Comparison of ENCODE assay signal across 8 cellular contexts in the genomic region with DNA sequence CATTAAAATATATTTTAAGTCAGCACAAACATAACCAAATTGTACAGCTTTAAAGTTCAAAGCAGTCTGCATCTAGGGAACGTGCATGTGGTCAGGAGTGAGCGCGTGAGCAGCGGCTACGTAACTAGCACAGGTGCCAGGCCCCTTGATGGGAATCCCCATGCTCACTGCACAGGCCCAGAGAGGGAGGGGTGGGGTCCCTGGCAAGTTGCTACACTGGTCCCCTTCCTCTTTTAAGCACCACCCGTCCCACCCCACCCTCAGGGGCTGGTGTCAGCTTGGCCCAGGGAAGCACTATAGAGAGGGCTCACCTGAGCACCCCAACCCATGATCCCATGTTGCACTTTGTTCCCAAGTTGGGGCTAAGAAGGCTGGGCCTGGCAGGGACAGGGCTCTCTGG. TPM values are rescaled to one million over a fixed set of nuclear protein-coding genes. Genes with fewer than 3 reads are reported as not detected.
DNase-seq lines count a peak whose midpoint lies in the region; ATAC-seq, FAIRE-seq and TF ChIP-seq lines count a peak whose summit lies in the region.

No MANE protein-coding gene starts in this region.

- peak overlapping the region; percentile 98 for H3K4me2 ChIP-seq in DOHH2 (ENCODE audit: low read length)
- H3K4me2 ChIP-seq in PC-9, result peak overlapping the region; percentile 89

- peaks cover 53% of the 10 kb centered on the region for H3K4me1 ChIP-seq in DOHH2 (ENCODE audit: control insufficient read depth, low read length)
- H3K4me1 ChIP-seq in PC-9 (replicated peaks; ENCODE audit: insufficient read depth), result peaks cover 13% of the 10 kb centered on the region; the same call in 1 of the 2 replicates
- peaks cover 10 to 17% of the 10 kb centered on the region in 2 donors for H3K4me1 ChIP-seq in naive thymus-derived CD4-positive, alpha-beta T cell (ENCODE audit: control insufficient read depth in 2 of 2, insufficient read depth in 2 of 2, low read length in 2 of 2)

- TF ChIP-seq CTCF in DOHH2 (IDR thresholded peaks at IDR 0.05; ENCODE audit: low read depth, low read length, poor library complexity, severe bottlenecking) (no peak), PC-9 (conservative IDR thresholded peaks at IDR 0.05) (no peak)

- peaks cover 0 to 5% (median 0%) of the 10 kb centered on the region in 11 donors for H3K9me3 Mint-ChIP-seq in naive thymus-derived CD4-positive, alpha-beta T cell

- no peak for FAIRE-seq in urothelium cell line (lab: Jason Lieb, UNC)

- H3K4me3 Mint-ChIP-seq in naive thymus-derived CD4-positive, alpha-beta T cell, result peak overlapping the region; percentile 91 to 98 (median 96)

- H2AFZ ChIP-seq in PC-9, result peak overlapping the region; percentile 73; the same call in 1 of the 2 replicates

- DNase-seq in PC-9 (no peak), ecto neural progenitor cell (ENCODE audit: low spot score) (peak; percentile 48), urothelium cell line (ENCODE audit: low spot score) (no peak), A172 (ENCODE audit: low spot score) (no peak)
- DNase-seq in naive thymus-derived CD4-positive, alpha-beta T cell, result peak in 5 of 9 donors; percentile 26 to 84 (median 31)

- H3K27me3 Mint-ChIP-seq in naive thymus-derived CD4-positive, alpha-beta T cell, result no peaks in the 10 kb centered on the region

- no TSS peak for BruUV-seq in PC-9 (replicated peaks; lab: Mats Ljungman, UMichigan)

- no peaks in the 10 kb centered on the region for H3K9me3 ChIP-seq in DOHH2 (ENCODE audit: control insufficient read depth, insufficient read depth, low read length)
- H3K9me3 ChIP-seq in PC-9 (ENCODE audit: insufficient read depth, low read depth), result no peaks in the 10 kb centered on the region
- no peaks in the 10 kb centered on the region for H3K9me3 ChIP-seq in naive thymus-derived CD4-positive, alpha-beta T cell (ENCODE audit: control insufficient read depth in 2 of 3, low read length in 3 of 3)

- peak overlapping the region; percentile 90 for H3K4me3 ChIP-seq in DOHH2 (ENCODE audit: low read length)
- H3K4me3 ChIP-seq in PC-9, result peak overlapping the region; percentile 86
- H3K4me3 ChIP-seq in naive thymus-derived CD4-positive, alpha-beta T cell (ENCODE audit: low read length), result peak overlapping the region; percentile 89

- H3K79me2 ChIP-seq in DOHH2 (ENCODE audit: control insufficient read depth, low read length), result peaks cover 31% of the 10 kb centered on the region
- H3K79me2 ChIP-seq in PC-9 (ENCODE audit: low read depth), result peaks cover 9% of the 10 kb centered on the region

- POLR2A ChIA-PET in PC-9 (lab: Charles Lee; ENCODE audit: unreplicated experiment), result no interaction called here
- POLR2A ChIA-PET in naive thymus-derived CD4-positive, alpha-beta T cell (lab: Charles Lee), result interaction anchor here (0.6 to 1.5 kb wide), 3 partner anchors 44 to 62 kb away, joined by 3 to 5 read pairs (median 3); a partner anchor contains a TSS

- H3K4me1 Mint-ChIP-seq in naive thymus-derived CD4-positive, alpha-beta T cell, result peaks cover 6 to 30% (median 25%) of the 10 kb centered on the region in 7 donors

- peaks cover 0 to 15% (median 0%) of the 10 kb centered on the region in 5 donors for H3K36me3 Mint-ChIP-seq in naive thymus-derived CD4-positive, alpha-beta T cell

- intact Hi-C loops in PC-9 (cut with micrococcal nuclease; ENCODE audit: unreplicated experiment), result loop anchor here (1.0 to 5.0 kb wide), 3 partner anchors 62 to 182 kb away; a partner anchor contains a TSS
- intact Hi-C loops in naive thymus-derived CD4-positive, alpha-beta T cell (cut with micrococcal nuclease), result loop anchor here (1.0 to 5.0 kb wide), 7 partner anchors 21 to 203 kb away; a partner anchor contains a TSS

- H3K27me3 ChIP-seq in DOHH2 (ENCODE audit: control insufficient read depth, low read length) (no peaks in the 10 kb centered on the region), PC-9 (ENCODE audit: insufficient read depth, low read depth) (no peaks in the 10 kb centered on the region)
- no peaks in the 10 kb centered on the region for H3K27me3 ChIP-seq in naive thymus-derived CD4-positive, alpha-beta T cell (ENCODE audit: control insufficient read depth in 2 of 2, insufficient read depth in 2 of 2, low read length in 2 of 2)

- peak overlapping the region; percentile 81 for H3K27ac ChIP-seq in DOHH2 (ENCODE audit: low read depth, low read length)
- H3K27ac ChIP-seq in PC-9, result peak overlapping the region; percentile 71
- H3K27ac ChIP-seq in naive thymus-derived CD4-positive, alpha-beta T cell (ENCODE audit: low read depth, low read length), result peak overlapping the region; percentile 96

- ATAC-seq in naive thymus-derived CD4-positive, alpha-beta T cell, result peak; percentile 36
- ATAC-seq in HG03108 (IDR thresholded peaks at IDR 0.05; ENCODE audit: unreplicated experiment) (no peak), GM18498 (IDR thresholded peaks at IDR 0.05; ENCODE audit: unreplicated experiment) (no peak)

- H3F3A ChIP-seq in DOHH2 (ENCODE audit: control insufficient read depth, insufficient read depth) (peaks cover 7% of the 10 kb centered on the region), PC-9 (ENCODE audit: insufficient read depth, low read depth) (peaks cover 15% of the 10 kb centered on the region; the same call in 1 of the 2 replicates)

- peak overlapping the region; percentile 82 to 99 (median 94) for H3K27ac Mint-ChIP-seq in naive thymus-derived CD4-positive, alpha-beta T cell

- no peaks in the 10 kb centered on the region for H4K20me1 ChIP-seq in DOHH2 (ENCODE audit: control insufficient read depth, insufficient read depth, low read depth, low read length)
- no peaks in the 10 kb centered on the region for H4K20me1 ChIP-seq in PC-9 (ENCODE audit: insufficient read depth)

- peaks cover 69% of the 10 kb centered on the region for H3K36me3 ChIP-seq in DOHH2 (ENCODE audit: control insufficient read depth, low read length)
- H3K36me3 ChIP-seq in PC-9 (ENCODE audit: low read depth), result no peaks in the 10 kb centered on the region
- peaks cover 0 to 46% (median 0%) of the 10 kb centered on the region in 3 experiments for H3K36me3 ChIP-seq in naive thymus-derived CD4-positive, alpha-beta T cell (ENCODE audit: control insufficient read depth in 2 of 3, insufficient read depth in 3 of 3, low read length in 3 of 3)

- no peaks in the 10 kb centered on the region for H3K9me2 ChIP-seq in DOHH2 (replicated peaks; ENCODE audit: control insufficient read depth, low read length)
- no peaks in the 10 kb centered on the region for H3K9me2 ChIP-seq in PC-9 (ENCODE audit: insufficient read depth)

- CTCF ChIA-PET in PC-9 (lab: Charles Lee), result no interaction called here
- CTCF ChIA-PET in naive thymus-derived CD4-positive, alpha-beta T cell (lab: Charles Lee), result no interaction called here

RNA-seq across cellular contexts. Expression of a gene that starts 0.8 kb away (rescaled TPM):
- 20.4 and 24.2 TPM in 2 replicates for total RNA-seq in PC-9 (2021)
- 10 to 100 TPM; 38.3 to 60.4 (median 43.9) TPM for total RNA-seq in naive thymus-derived CD4-positive, alpha-beta T cell
- polyA plus RNA-seq in naive thymus-derived CD4-positive, alpha-beta T cell, result 10 to 100 TPM; 14.9 to 18.1 TPM
- total RNA-seq in A172 (2014; rRNA removed; shearing (Covaris generic)), result 25.6 and 27.3 TPM in 2 replicates

RNA-seq across cellular contexts. Expression of a gene that starts 5.1 kb away (rescaled TPM):
- 1.0 TPM in 1 of 2 replicates, not detected in the other for total RNA-seq in PC-9 (2021)
- 1 to 10 TPM in 1 of 5 experiments, under 1 TPM in 2, not detected in 2; 0.16 to 1.8 (median 0.24) TPM for total RNA-seq in naive thymus-derived CD4-positive, alpha-beta T cell
- under 1 TPM in 1 of 2 donors, not detected in 1; 0.58 TPM for polyA plus RNA-seq in naive thymus-derived CD4-positive, alpha-beta T cell
- 0.41 and 1.0 TPM in 2 replicates for total RNA-seq in A172 (2014; rRNA removed; shearing (Covaris generic))

RNA-seq across cellular contexts. Expression of a gene that starts 35.2 kb away (rescaled TPM):
- 46.7 and 48.6 TPM in 2 replicates for total RNA-seq in PC-9 (2021)
- total RNA-seq in naive thymus-derived CD4-positive, alpha-beta T cell, result 10 to 100 TPM; 34.5 to 77.2 (median 50.7) TPM
- polyA plus RNA-seq in naive thymus-derived CD4-positive, alpha-beta T cell, result 10 to 100 TPM in 1 of 2 donors, 1 to 10 TPM in 1; 8.3 to 19.7 TPM
- total RNA-seq in A172 (2014; rRNA removed; shearing (Covaris generic)), result 17.3 and 55.0 TPM in 2 replicates

RNA-seq across cellular contexts. Expression of a gene that starts 35.3 kb away (rescaled TPM):
- total RNA-seq in PC-9 (2021), result 10.4 and 16.8 TPM in 2 replicates
- total RNA-seq in naive thymus-derived CD4-positive, alpha-beta T cell, result 10 to 100 TPM in 3 of 5 experiments, 1 to 10 TPM in 2; 7.9 to 12.8 (median 10.0) TPM
- polyA plus RNA-seq in naive thymus-derived CD4-positive, alpha-beta T cell, result 1 to 10 TPM in 1 of 2 donors, under 1 TPM in 1; 0.90 to 1.0 TPM
- total RNA-seq in A172 (2014; rRNA removed; shearing (Covaris generic)), result 0.72 and 2.0 TPM in 2 replicates

RNA-seq across cellular contexts. Expression of a gene that starts 50.4 kb away (rescaled TPM):
- total RNA-seq in PC-9 (2021), result 131 TPM in 2 replicates
- total RNA-seq in naive thymus-derived CD4-positive, alpha-beta T cell, result 100 to 1,000 TPM in 2 of 5 experiments, 10 to 100 TPM in 3; 75.5 to 151 (median 99.1) TPM
- 100 to 1,000 TPM; 103 to 151 TPM for polyA plus RNA-seq in naive thymus-derived CD4-positive, alpha-beta T cell
- total RNA-seq in A172 (2014; rRNA removed; shearing (Covaris generic)), result 120 and 144 TPM in 2 replicates

Comparison
In these comparisons a context has a peak if more than half of its experiments do, and no peak if none do; other contexts are left out.
1. DNase-seq: peak in ecto neural progenitor cell (single experiment) and naive thymus-derived CD4-positive, alpha-beta T cell (5 of 9); none in PC-9 (0 of 2), urothelium cell line (single experiment) and A172 (single experiment).
2. Peak in every context shown above with its lines, with median percentiles within 50 percentile points of each other: H3K27ac ChIP-seq and H3K4me3 ChIP-seq.